23 cellular contexts compared by ENCODE assay signal in the genomic region with DNA sequence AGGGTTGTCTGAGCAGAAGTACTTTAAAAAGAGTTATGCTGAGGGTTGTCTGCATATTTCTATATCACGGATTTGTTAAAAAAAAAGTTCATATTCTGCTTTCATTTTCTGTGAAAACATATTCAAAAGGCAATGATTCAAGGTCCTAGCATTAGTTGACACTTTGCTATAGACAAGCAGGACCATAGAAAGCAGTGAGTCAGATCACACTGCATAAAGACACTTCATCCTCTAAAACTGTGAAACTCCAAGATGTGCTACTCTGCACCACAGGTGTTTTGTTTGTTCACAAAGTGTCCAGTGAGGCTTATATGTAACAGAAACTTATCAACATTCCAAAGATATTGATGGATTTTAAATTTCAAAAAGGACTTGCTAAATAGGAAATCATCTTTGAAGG. TPM values are rescaled to one million over a fixed set of nuclear protein-coding genes. Genes with fewer than 3 reads are reported as not detected.
A peak's percentile ranks its signal among the peaks of the same experiment; 100 is the strongest.
DNase-seq lines count a peak whose midpoint lies in the region; ATAC-seq, FAIRE-seq and TF ChIP-seq lines count a peak whose summit lies in the region.
"Had no signal": no experiment of that assay in that cellular context is flagged by ENCODE, and none has a peak within 500 bp of the region (broad histone marks: within the 10 kb centered on the region; RNA-seq: fewer than 3 reads in every experiment).

No MANE protein-coding gene starts in this region.

- no peak overlapping the region for H3K4me3 Mint-ChIP-seq in progenitor cell of endocrine pancreas (ENCODE audit: low read depth)
- H3K4me3 Mint-ChIP-seq: B cell; CD4-positive, CD25-positive, alpha-beta regulatory T cell; CD8-positive, alpha-beta memory T cell; GM23338 had no signal

- H2AFZ ChIP-seq in KMS-11 (ENCODE audit: low read depth): peak overlapping the region; percentile 57
- H2AFZ ChIP-seq: GM23338 had no signal

- H3K27me3 ChIP-seq in KMS-11 (ENCODE audit: insufficient read depth, low read depth) (no peaks in the 10 kb centered on the region), spleen (replicated peaks in 1 of 7) (no peaks in the 10 kb centered on the region)

- H3K27me3 Mint-ChIP-seq in progenitor cell of endocrine pancreas: no peaks in the 10 kb centered on the region
- H3K27me3 Mint-ChIP-seq: B cell; CD4-positive, CD25-positive, alpha-beta regulatory T cell; CD8-positive, alpha-beta memory T cell had no signal

- 51 to 76% (median 60%) methylated on average over 1 of the region's 1 CpG for WGBS in spleen, 5 donors

- intact Hi-C loops in spleen (cut with DNase I; ENCODE audit: low total_unique reads): no loop called here

- no peak for DNase-seq in cortex of kidney (lab: John Stamatoyannopoulos, UW)
- DNase-seq in urothelium cell line (ENCODE audit: low spot score): no peak
- no peak for DNase-seq in progenitor cell of endocrine pancreas (ENCODE audit: low spot score, unreplicated experiment)
- no peak for DNase-seq in spleen
- DNase-seq: C1 segment of cervical spinal cord; CD4-positive, CD25-positive, alpha-beta regulatory T cell; CD8-positive, alpha-beta memory T cell; COR-L47; DMS 273 treated with DMSO at 0.1 percent for 48 hours; DMS53; DND-41; EL; HCEC 1CT had no signal

- no peaks in the 10 kb centered on the region for H4K20me1 ChIP-seq in KMS-11 (ENCODE audit: insufficient read depth)

- no peak overlapping the region for H3K27ac Mint-ChIP-seq in progenitor cell of endocrine pancreas
- H3K27ac Mint-ChIP-seq: B cell; CD4-positive, CD25-positive, alpha-beta regulatory T cell; CD8-positive, alpha-beta memory T cell; GM23338 had no signal

- ATAC-seq in GM18520 (IDR thresholded peaks at IDR 0.05; ENCODE audit: unreplicated experiment): peak; percentile 78
- peak; percentile 57 for ATAC-seq in GM19351 (IDR thresholded peaks at IDR 0.05; ENCODE audit: unreplicated experiment)
- ATAC-seq: GM23338 had no signal

- peak overlapping the region; percentile 0; the same call in 1 of the 2 replicates for H3K9ac ChIP-seq in KMS-11

- H3K9me3 ChIP-seq in spleen: no peaks in the 10 kb centered on the region

- FAIRE-seq in urothelium cell line (lab: Jason Lieb, UNC): no peak
- FAIRE-seq: H54 had no signal

- H3K27ac ChIP-seq in KMS-11: peak overlapping the region; percentile 53
- no peak overlapping the region for H3K27ac ChIP-seq in spleen
- H3K27ac ChIP-seq: HL-60 had no signal

- no peaks in the 10 kb centered on the region for H3K36me3 Mint-ChIP-seq in progenitor cell of endocrine pancreas (ENCODE audit: insufficient read depth)
- H3K36me3 Mint-ChIP-seq: CD4-positive, CD25-positive, alpha-beta regulatory T cell; CD8-positive, alpha-beta memory T cell had no signal

- H3K4me1 ChIP-seq in KMS-11 (ENCODE audit: low read depth, poor library complexity, severe bottlenecking): peaks cover 55% of the 10 kb centered on the region
- no peaks in the 10 kb centered on the region for H3K4me1 ChIP-seq in spleen

- H3K4me1 Mint-ChIP-seq in progenitor cell of endocrine pancreas (ENCODE audit: low read depth): no peaks in the 10 kb centered on the region
- H3K4me1 Mint-ChIP-seq: B cell; CD4-positive, CD25-positive, alpha-beta regulatory T cell; CD8-positive, alpha-beta memory T cell had no signal

- H3K4me3 ChIP-seq in KMS-11 (IDR thresholded peaks at IDR 0.05; ENCODE audit: insufficient read depth, low read depth, low read length) (no peak overlapping the region), spleen (no peak overlapping the region)
- H3K4me3 ChIP-seq: GM23338 had no signal

- peak overlapping the region; percentile 72 for H3K4me2 ChIP-seq in KMS-11
- H3K4me2 ChIP-seq: GM23338 had no signal

- no peak for TF ChIP-seq POLR2A in spleen (IDR thresholded peaks at IDR 0.05)

- no peaks in the 10 kb centered on the region for H3K79me2 ChIP-seq in KMS-11 (ENCODE audit: insufficient read depth, low read depth)

- no peaks in the 10 kb centered on the region for H3K9me3 Mint-ChIP-seq in progenitor cell of endocrine pancreas (ENCODE audit: low read depth)
- H3K9me3 Mint-ChIP-seq: GM23338 had no signal

- TF ChIP-seq CTCF in KMS-11 (conservative IDR thresholded peaks at IDR 0.05; ENCODE audit: low read depth, low read length): no peak
- no peak for TF ChIP-seq CTCF in progenitor cell of endocrine pancreas (IDR thresholded peaks at IDR 0.05; ENCODE audit: unreplicated experiment)
- no peak for TF ChIP-seq CTCF in spleen (IDR thresholded peaks at IDR 0.05 in 8 of 11, conservative IDR thresholded peaks at IDR 0.05 in 3 of 11)

- H3K36me3 ChIP-seq in KMS-11 (ENCODE audit: insufficient read depth): no peaks in the 10 kb centered on the region
- no peaks in the 10 kb centered on the region for H3K36me3 ChIP-seq in spleen

RNA-seq across cellular contexts. Expression of gene SPAM1, which starts 47.0 kb away (rescaled TPM):
- not detected in 2 replicates for total RNA-seq in progenitor cell of endocrine pancreas
- not detected for total RNA-seq in spleen
- not detected for polyA plus RNA-seq in spleen
- total RNA-seq: A172; B cell; CD4-positive, CD25-positive, alpha-beta regulatory T cell; CD8-positive, alpha-beta memory T cell; G401; GM23338; HT1080 had no signal
- polyA plus RNA-seq: CD4-positive, CD25-positive, alpha-beta regulatory T cell; CD8-positive, alpha-beta memory T cell; GM23338 had no signal
